Comparison of ENCODE assay signal across 8 cellular contexts in genomic region chr16:87765776-87766484, GRCh38. TPM values are rescaled to one million over a fixed set of nuclear protein-coding genes. Genes with fewer than 3 reads are reported as not detected.
DNase-seq lines count a peak whose midpoint lies in the region; ATAC-seq and TF ChIP-seq lines count a peak whose summit lies in the region.

KLHDC4 (minus strand) TSS chr16:87765986; CDS start chr16:87765890, 96 bp downstream.

- DNase-seq in HK-2 (ENCODE audit: unreplicated experiment) = peak; percentile 84
- peak; percentile 41 for DNase-seq in OCI-M2 (lab: John Stamatoyannopoulos, UW; ENCODE audit: unreplicated experiment)
- peak; percentile 85 for DNase-seq in activated T-cell treated with anti-CD3 and anti-CD28 coated beads for 24 hours (ENCODE audit: low read depth)
- peak; percentile 89 for DNase-seq in epithelial cell of esophagus (ENCODE audit: low read depth)
- peak; percentile 84 to 87 for DNase-seq in stimulated activated CD8-positive, alpha-beta memory T cell treated with anti-CD3 and anti-CD28 coated beads, Interleukin-2, amount 100 ng/mL, for 48 hours (ENCODE audit: low read depth in 2 of 2)

- no peaks in the 10 kb centered on the region for H3K27me3 ChIP-seq in mononuclear cell (ENCODE audit: insufficient read depth, low read length)

- H3K27ac ChIP-seq in C4-2B = peak within 1 kb of the TSS; percentile 84

- TF ChIP-seq CTCF in C4-2B (conservative IDR thresholded peaks at IDR 0.05) (no peak), epithelial cell of esophagus (IDR thresholded peaks at IDR 0.05; ENCODE audit: insufficient read depth, low read depth, low read length, missing control alignments) (no peak)

- ATAC-seq in GM19328 (IDR thresholded peaks at IDR 0.05; ENCODE audit: unreplicated experiment) = peak; percentile 74

- peaks cover 50% of the 10 kb centered on the region for H3K4me1 ChIP-seq in mononuclear cell (ENCODE audit: insufficient read depth, low read length)

- no peaks in the 10 kb centered on the region for H3K9me3 ChIP-seq in mononuclear cell (ENCODE audit: low read depth, low read length)

- H3K4me3 ChIP-seq in epithelial cell of esophagus (ENCODE audit: low read length) = peak within 1 kb of the TSS; percentile 87
- H3K4me3 ChIP-seq in mononuclear cell (ENCODE audit: low read length) = peak within 1 kb of the TSS; percentile 83

RNA-seq across cellular contexts. Expression of gene KLHDC4, which starts in this region (rescaled TPM):
- total RNA-seq in mononuclear cell = 33.4 TPM

Comparison
In these comparisons a context has a peak if more than half of its experiments do, and no peak if none do; other contexts are left out.
1. Peak in every context shown above with its lines: DNase-seq, ATAC-seq, H3K4me3 ChIP-seq and H3K27ac ChIP-seq.